Comparison of ENCODE assay signal across 18 cellular contexts in the genomic region with DNA sequence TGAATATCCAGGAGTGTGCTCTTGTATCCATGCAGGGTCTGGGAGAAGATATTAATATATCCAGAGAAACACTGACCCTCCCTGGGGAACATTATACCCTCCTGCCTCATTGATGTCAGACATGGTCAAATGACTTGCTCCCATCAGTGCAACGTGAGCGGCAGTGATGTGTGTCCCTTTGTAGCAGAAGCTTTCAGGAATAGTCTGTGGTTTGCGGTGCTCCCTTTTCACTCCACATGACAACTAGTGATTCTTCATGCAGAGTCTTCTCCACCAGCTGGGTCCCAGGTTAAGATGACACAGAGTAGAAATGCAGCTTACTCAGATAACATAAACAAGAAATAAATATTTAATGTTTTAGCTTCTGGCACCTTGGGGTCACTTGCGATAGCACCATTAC. TPM values are rescaled to one million over a fixed set of nuclear protein-coding genes. Genes with fewer than 3 reads are reported as not detected.
DNase-seq lines count a peak whose midpoint lies in the region; ATAC-seq, FAIRE-seq and TF ChIP-seq lines count a peak whose summit lies in the region.
"Had no signal": no experiment of that assay in that cellular context is flagged by ENCODE, and none has a peak within 500 bp of the region (broad histone marks: within the 10 kb centered on the region; RNA-seq: fewer than 3 reads in every experiment).

No MANE protein-coding gene starts in this region.

- H3K36me3 ChIP-seq in KMS-11 (ENCODE audit: insufficient read depth) = no peaks in the 10 kb centered on the region
- H3K36me3 ChIP-seq in HepG2 (replicated peaks in 1 of 2; ENCODE audit: control insufficient read depth in 1 of 2, insufficient read depth in 2 of 2, low read length in 2 of 2) = no peaks in the 10 kb centered on the region
- no peaks in the 10 kb centered on the region for H3K36me3 ChIP-seq in brain microvascular endothelial cell (replicated peaks)
- H3K36me3 ChIP-seq: BE2C had no signal

- H4K20me1 ChIP-seq in KMS-11 (ENCODE audit: insufficient read depth) (no peaks in the 10 kb centered on the region), HepG2 (ENCODE audit: insufficient read depth, low read length) (no peaks in the 10 kb centered on the region)

- H3K79me2 ChIP-seq in KMS-11 (ENCODE audit: insufficient read depth, low read depth) (no peaks in the 10 kb centered on the region), HepG2 (ENCODE audit: insufficient read depth, low read length) (no peaks in the 10 kb centered on the region)

- TF ChIP-seq CTCF in GM12865 (IDR thresholded peaks at IDR 0.05; ENCODE audit: insufficient read depth, low read depth, low read length, missing control alignments) (no peak), KMS-11 (conservative IDR thresholded peaks at IDR 0.05; ENCODE audit: low read depth, low read length) (no peak), HepG2 (CRISPR knock-in tag; IDR thresholded peaks at IDR 0.05) (no peak), brain microvascular endothelial cell (IDR thresholded peaks at IDR 0.05; ENCODE audit: low read depth, low read length, missing control alignments) (no peak)

- POLR2A ChIA-PET in HepG2 (lab: Yijun Ruan, JAX) = no interaction called here

- H3K4me3 ChIP-seq in GM12865 (ENCODE audit: low read depth, low read length) (no peak overlapping the region), KMS-11 (IDR thresholded peaks at IDR 0.05; ENCODE audit: insufficient read depth, low read depth, low read length) (no peak overlapping the region), HepG2 (replicated peaks in 1 of 3; ENCODE audit: insufficient read depth in 1 of 3, low read depth in 2 of 3, low read length in 3 of 3) (no peak overlapping the region), brain microvascular endothelial cell (ENCODE audit: low read depth, low read length) (no peak overlapping the region)

- H2AFZ ChIP-seq in KMS-11 (ENCODE audit: low read depth) = no peak overlapping the region
- no peak overlapping the region for H2AFZ ChIP-seq in HepG2 (ENCODE audit: low read length)

- TF ChIP-seq EP300 in HepG2 (IDR thresholded peaks at IDR 0.05; ENCODE audit: low read depth in 2 of 2, low read length in 2 of 2) (no peak), HepG2 (CRISPR knock-in tag; IDR thresholded peaks at IDR 0.05; ENCODE audit: borderline replicate concordance) (no peak)

- no peak overlapping the region for H3K9ac ChIP-seq in KMS-11
- H3K9ac ChIP-seq in HepG2 (ENCODE audit: insufficient read depth, low read depth, low read length) = no peak overlapping the region

- TF ChIP-seq RAD21 in HepG2 (CRISPR knock-in tag; IDR thresholded peaks at IDR 0.05) = no peak

- intact Hi-C loops in HepG2 (cut with micrococcal nuclease; ENCODE audit: unreplicated experiment) = no loop called here

- H3K27me3 ChIP-seq in KMS-11 (ENCODE audit: insufficient read depth, low read depth) = no peaks in the 10 kb centered on the region
- no peaks in the 10 kb centered on the region; a peak in 1 of 5 replicates for H3K27me3 ChIP-seq in HepG2 (ENCODE audit: control insufficient read depth in 1 of 2, insufficient read depth in 2 of 2, low read length in 2 of 2)
- H3K27me3 ChIP-seq in brain microvascular endothelial cell (replicated peaks) = no peaks in the 10 kb centered on the region

- DNase-seq in GM12865 (ENCODE audit: low read depth) (peak; percentile 52), SK-MEL-5 (ENCODE audit: low read depth, low spot score) (peak; percentile 57), retina (peak; percentile 13), HepG2 (ENCODE audit: low spot score) (no peak), brain microvascular endothelial cell (no peak)
- DNase-seq: ACHN; BE2C; CD4-positive, alpha-beta memory T cell; DMS153; DMS79; GDM1; H9; KG1 had no signal

- CTCF ChIA-PET in HepG2 (lab: Yijun Ruan, JAX; ENCODE audit: low intra/inter-chr PET ratio, low total read pairs) = no interaction called here

- TF ChIP-seq POLR2A in HepG2 (IDR thresholded peaks at IDR 0.05; ENCODE audit: insufficient read depth in 1 of 2, low read depth in 2 of 2, low read length in 2 of 2) = no peak

- H3K4me2 ChIP-seq in KMS-11 (peak overlapping the region; percentile 29; the same call in 1 of the 2 replicates), HepG2 (ENCODE audit: low read depth, low read length) (no peak overlapping the region)

- in situ Hi-C loops in SK-MEL-5 (cut with HindIII; ENCODE audit: low pct_unique_long_range_greater_than_20kb, low sequenced_read_pairs) (no loop called here), HepG2 (cut with HindIII; ENCODE audit: extremely low pct_ligation_motif_present, low pct_unique_long_range_greater_than_20kb) (no loop called here), brain microvascular endothelial cell (cut with HindIII; ENCODE audit: low pct_ligation_motif_present, low sequenced_read_pairs) (no loop called here)

- no TSS peak for BruUV-seq in HepG2 (replicated peaks; lab: Mats Ljungman, UMichigan)

- no peaks in the 10 kb centered on the region for H3K9me3 ChIP-seq in HepG2 (ENCODE audit: low read length)
- H3K9me3 ChIP-seq: BE2C had no signal

- FAIRE-seq in HepG2 (lab: Jason Lieb, UNC) = no peak
- FAIRE-seq: A204.1, H1 had no signal

- peaks cover 31% of the 10 kb centered on the region for H3K4me1 ChIP-seq in KMS-11 (ENCODE audit: low read depth, poor library complexity, severe bottlenecking)
- H3K4me1 ChIP-seq in HepG2 (ENCODE audit: insufficient read depth, low read length) = peaks cover 4% of the 10 kb centered on the region; the same call in 1 of the 2 replicates
- H3K4me1 ChIP-seq: BE2C had no signal

- H3K27ac ChIP-seq in KMS-11 = no peak overlapping the region; the same call in 1 of the 2 replicates
- no peak overlapping the region for H3K27ac ChIP-seq in HepG2 (ENCODE audit: extremely low read length, insufficient read depth, low read length)
- no peak overlapping the region for H3K27ac ChIP-seq in brain microvascular endothelial cell

- WGBS in HepG2 (ENCODE audit: low lambda C conversion rate) = 86% methylated on average over 2 of the region's 4 CpGs

- ATAC-seq in HepG2 = no peak
- no peak for ATAC-seq in HG03159 (IDR thresholded peaks at IDR 0.05; ENCODE audit: unreplicated experiment)

RNA-seq across cellular contexts. Expression of a gene that starts 31.9 kb away (rescaled TPM):
- 2.3 and 2.4 TPM in 2 replicates for total RNA-seq in SK-MEL-5 (2014; rRNA removed; shearing (Covaris generic))
- polyA plus RNA-seq in SK-MEL-5 (2015; cell fraction: cytosol; rRNA removed) = 1.6 and 4.3 TPM in 2 replicates
- 1.6 and 4.3 TPM in 2 replicates for polyA plus RNA-seq in SK-MEL-5 (2015; cell fraction: nucleus; rRNA removed)
- not detected in 2 replicates for total RNA-seq in HepG2 (2016; rRNA removed; fragmentation: Illumina TruSeq; extraction: Trizol)
- total RNA-seq in HepG2 (2016; cell fraction: cytosol; rRNA removed; fragmentation: Illumina TruSeq; extraction: Trizol; ENCODE audit: low read depth) = not detected in 2 replicates
- not detected in 2 replicates for total RNA-seq in HepG2 (2016; cell fraction: insoluble cytoplasmic fraction; rRNA removed; fragmentation: Illumina TruSeq; extraction: Trizol)
- not detected in 2 replicates for total RNA-seq in HepG2 (2016; cell fraction: membrane; rRNA removed; fragmentation: Illumina TruSeq; extraction: Trizol)
- not detected in 2 replicates for total RNA-seq in HepG2 (2016; cell fraction: nucleus; rRNA removed; fragmentation: Illumina TruSeq; extraction: Trizol)
- not detected in 2 replicates for polyA plus RNA-seq in HepG2 (2011; rRNA removed)
- not detected in 2 replicates for polyA plus RNA-seq in HepG2 (2011; cell fraction: cytosol; rRNA removed)
- polyA plus RNA-seq in HepG2 (2011; cell fraction: nucleus; rRNA removed) = not detected in 2 replicates
- polyA plus RNA-seq in HepG2 (2012) = not detected in 2 replicates
- not detected in 2 replicates for polyA plus RNA-seq in HepG2 (2016; cell fraction: cytosol; fragmentation: Illumina TruSeq; extraction: Trizol; ENCODE audit: low read depth)
- not detected in 2 replicates for polyA plus RNA-seq in HepG2 (2016; cell fraction: insoluble cytoplasmic fraction; fragmentation: Illumina TruSeq; extraction: Trizol; ENCODE audit: low read depth)
- not detected in 2 replicates for polyA plus RNA-seq in HepG2 (2016; cell fraction: membrane; fragmentation: Illumina TruSeq; extraction: Trizol; ENCODE audit: low read depth)
- not detected in 2 replicates for polyA plus RNA-seq in HepG2 (2016; cell fraction: nucleus; fragmentation: Illumina TruSeq; extraction: Trizol; ENCODE audit: insufficient read depth, low read depth)
- 0.35 TPM in 1 of 2 replicates, not detected in the other for polyA minus RNA-seq in HepG2 (2011; rRNA and poly(A)+ RNA removed; ENCODE audit: low replicate concordance)
- not detected in 2 replicates for polyA minus RNA-seq in HepG2 (2011; cell fraction: cytosol; rRNA and poly(A)+ RNA removed)
- polyA minus RNA-seq in HepG2 (2011; cell fraction: nucleus; rRNA and poly(A)+ RNA removed) = not detected in 2 replicates
- total RNA-seq: CD4-positive, alpha-beta memory T cell; H1; H9 had no signal
- polyA plus RNA-seq: CD14-positive monocyte; CD4-positive, alpha-beta memory T cell; H1 had no signal

RNA-seq across cellular contexts. Expression of a gene that starts 38.3 kb away (rescaled TPM):
- total RNA-seq in SK-MEL-5 (2014; rRNA removed; shearing (Covaris generic)) = 14.9 and 15.2 TPM in 2 replicates
- polyA plus RNA-seq in SK-MEL-5 (2015; cell fraction: cytosol; rRNA removed) = 17.4 and 21.3 TPM in 2 replicates
- polyA plus RNA-seq in SK-MEL-5 (2015; cell fraction: nucleus; rRNA removed) = 31.5 and 34.1 TPM in 2 replicates
- 10.2 and 14.9 TPM in 2 replicates for total RNA-seq in HepG2 (2016; rRNA removed; fragmentation: Illumina TruSeq; extraction: Trizol)
- 2.1 and 2.4 TPM in 2 replicates for total RNA-seq in HepG2 (2016; cell fraction: cytosol; rRNA removed; fragmentation: Illumina TruSeq; extraction: Trizol; ENCODE audit: low read depth)
- total RNA-seq in HepG2 (2016; cell fraction: insoluble cytoplasmic fraction; rRNA removed; fragmentation: Illumina TruSeq; extraction: Trizol) = 10.1 and 14.6 TPM in 2 replicates
- total RNA-seq in HepG2 (2016; cell fraction: membrane; rRNA removed; fragmentation: Illumina TruSeq; extraction: Trizol) = 6.4 and 6.5 TPM in 2 replicates
- 11.2 and 11.7 TPM in 2 replicates for total RNA-seq in HepG2 (2016; cell fraction: nucleus; rRNA removed; fragmentation: Illumina TruSeq; extraction: Trizol)
- 10.3 and 12.3 TPM in 2 replicates for polyA plus RNA-seq in HepG2 (2011; rRNA removed)
- polyA plus RNA-seq in HepG2 (2011; cell fraction: cytosol; rRNA removed) = 9.8 and 12.1 TPM in 2 replicates
- polyA plus RNA-seq in HepG2 (2011; cell fraction: nucleus; rRNA removed) = 27.6 and 28.0 TPM in 2 replicates
- polyA plus RNA-seq in HepG2 (2012) = 6.7 and 9.1 TPM in 2 replicates
- polyA plus RNA-seq in HepG2 (2016; cell fraction: cytosol; fragmentation: Illumina TruSeq; extraction: Trizol; ENCODE audit: low read depth) = 1.3 and 1.8 TPM in 2 replicates
- 7.7 and 9.1 TPM in 2 replicates for polyA plus RNA-seq in HepG2 (2016; cell fraction: insoluble cytoplasmic fraction; fragmentation: Illumina TruSeq; extraction: Trizol; ENCODE audit: low read depth)
- polyA plus RNA-seq in HepG2 (2016; cell fraction: membrane; fragmentation: Illumina TruSeq; extraction: Trizol; ENCODE audit: low read depth) = 3.6 and 3.7 TPM in 2 replicates
- 14.2 and 14.7 TPM in 2 replicates for polyA plus RNA-seq in HepG2 (2016; cell fraction: nucleus; fragmentation: Illumina TruSeq; extraction: Trizol; ENCODE audit: insufficient read depth, low read depth)
- 18.7 and 35.4 TPM in 2 replicates for polyA minus RNA-seq in HepG2 (2011; rRNA and poly(A)+ RNA removed; ENCODE audit: low replicate concordance)
- 4.0 and 5.7 TPM in 2 replicates for polyA minus RNA-seq in HepG2 (2011; cell fraction: cytosol; rRNA and poly(A)+ RNA removed)
- 19.3 and 23.9 TPM in 2 replicates for polyA minus RNA-seq in HepG2 (2011; cell fraction: nucleus; rRNA and poly(A)+ RNA removed)

RNA-seq across cellular contexts. Expression of a gene that starts 50.6 kb away (rescaled TPM):
- 25.4 and 29.8 TPM in 2 replicates for total RNA-seq in SK-MEL-5 (2014; rRNA removed; shearing (Covaris generic))
- polyA plus RNA-seq in SK-MEL-5 (2015; cell fraction: cytosol; rRNA removed) = 47.7 and 52.4 TPM in 2 replicates
- polyA plus RNA-seq in SK-MEL-5 (2015; cell fraction: nucleus; rRNA removed) = 33.0 and 40.2 TPM in 2 replicates
- total RNA-seq in HepG2 (2016; rRNA removed; fragmentation: Illumina TruSeq; extraction: Trizol) = 16.8 and 17.2 TPM in 2 replicates
- 3.1 and 4.0 TPM in 2 replicates for total RNA-seq in HepG2 (2016; cell fraction: cytosol; rRNA removed; fragmentation: Illumina TruSeq; extraction: Trizol; ENCODE audit: low read depth)
- 14.8 and 16.9 TPM in 2 replicates for total RNA-seq in HepG2 (2016; cell fraction: insoluble cytoplasmic fraction; rRNA removed; fragmentation: Illumina TruSeq; extraction: Trizol)
- total RNA-seq in HepG2 (2016; cell fraction: membrane; rRNA removed; fragmentation: Illumina TruSeq; extraction: Trizol) = 10.2 and 12.7 TPM in 2 replicates
- total RNA-seq in HepG2 (2016; cell fraction: nucleus; rRNA removed; fragmentation: Illumina TruSeq; extraction: Trizol) = 9.1 and 12.7 TPM in 2 replicates
- polyA plus RNA-seq in HepG2 (2011; rRNA removed) = 22.9 and 25.1 TPM in 2 replicates
- 24.3 and 29.1 TPM in 2 replicates for polyA plus RNA-seq in HepG2 (2011; cell fraction: cytosol; rRNA removed)
- polyA plus RNA-seq in HepG2 (2011; cell fraction: nucleus; rRNA removed) = 35.0 and 36.6 TPM in 2 replicates
- polyA plus RNA-seq in HepG2 (2012) = 9.7 and 13.0 TPM in 2 replicates
- polyA plus RNA-seq in HepG2 (2016; cell fraction: cytosol; fragmentation: Illumina TruSeq; extraction: Trizol; ENCODE audit: low read depth) = 1.9 and 2.9 TPM in 2 replicates
- polyA plus RNA-seq in HepG2 (2016; cell fraction: insoluble cytoplasmic fraction; fragmentation: Illumina TruSeq; extraction: Trizol; ENCODE audit: low read depth) = 14.5 TPM in 2 replicates
- 6.4 and 6.5 TPM in 2 replicates for polyA plus RNA-seq in HepG2 (2016; cell fraction: membrane; fragmentation: Illumina TruSeq; extraction: Trizol; ENCODE audit: low read depth)
- 14.3 and 15.1 TPM in 2 replicates for polyA plus RNA-seq in HepG2 (2016; cell fraction: nucleus; fragmentation: Illumina TruSeq; extraction: Trizol; ENCODE audit: insufficient read depth, low read depth)
- 49.0 and 55.7 TPM in 2 replicates for polyA minus RNA-seq in HepG2 (2011; rRNA and poly(A)+ RNA removed; ENCODE audit: low replicate concordance)
- 15.0 and 15.7 TPM in 2 replicates for polyA minus RNA-seq in HepG2 (2011; cell fraction: cytosol; rRNA and poly(A)+ RNA removed)
- polyA minus RNA-seq in HepG2 (2011; cell fraction: nucleus; rRNA and poly(A)+ RNA removed) = 22.0 and 24.1 TPM in 2 replicates

Comparison
In these comparisons a context has a peak if more than half of its experiments do, and no peak if none do; other contexts are left out.
1. DNase-seq: peak in GM12865 (single experiment), SK-MEL-5 (single experiment) and retina (single experiment); none in HepG2 (single experiment) and brain microvascular endothelial cell (single experiment).